In the genomic region with DNA sequence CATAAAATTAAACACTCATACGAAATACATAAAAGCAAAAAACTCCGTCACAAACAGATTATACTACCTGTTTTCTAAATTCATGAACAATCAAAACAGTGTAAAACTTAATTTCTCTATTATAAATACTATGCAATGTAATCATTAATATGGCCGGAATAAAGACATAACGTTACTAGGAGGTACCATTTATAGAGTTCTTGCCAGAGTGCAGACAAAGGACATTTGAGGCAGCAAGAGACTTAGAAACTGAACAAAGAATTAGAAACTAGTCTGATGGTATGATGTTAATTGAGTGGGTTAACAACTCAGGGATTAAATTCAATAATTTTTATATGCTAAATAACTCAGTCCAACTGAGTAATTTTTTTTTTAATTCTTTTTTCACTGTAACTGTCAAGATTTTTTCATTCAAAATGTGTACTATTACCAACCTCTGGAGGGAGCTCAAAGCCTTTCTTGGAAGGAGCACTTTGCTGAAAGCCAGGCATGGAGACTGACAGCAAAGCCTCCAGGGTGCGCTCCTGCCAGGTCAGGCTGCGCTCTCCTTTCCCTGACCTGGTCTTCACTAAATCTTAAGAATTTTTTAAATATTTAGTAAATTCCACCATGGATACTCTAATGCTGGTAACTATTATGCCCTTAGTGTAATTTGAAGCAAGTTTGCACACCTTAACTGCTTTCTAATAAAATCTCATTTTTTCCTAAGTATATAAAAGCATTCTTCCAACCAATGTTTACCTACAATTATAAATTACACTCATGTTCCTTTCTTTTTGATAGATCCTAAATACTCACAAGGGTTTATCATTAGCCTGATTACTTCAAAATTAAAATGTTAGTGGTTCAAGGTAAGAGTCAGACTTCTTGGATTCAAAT, we compare ENCODE assay signal across 8 cellular contexts. TPM values are rescaled to one million over a fixed set of nuclear protein-coding genes. Genes with fewer than 3 reads are reported as not detected.
DNase-seq lines count a peak whose midpoint lies in the region; ATAC-seq and TF ChIP-seq lines count a peak whose summit lies in the region.

No MANE protein-coding gene starts in this region.

- DNase-seq in COLO829 (ENCODE audit: low spot score) (peak; percentile 60), NCI-H524 treated with DMSO at 0.1 percent for 48 hours (lab: John Stamatoyannopoulos, UW) (peak; percentile 32), epithelial cell of prostate (ENCODE audit: low read depth, low spot score) (peak; percentile 16), myocyte (ENCODE audit: low read depth) (peak; percentile 76), suprapubic skin (ENCODE audit: low spot score in 2 of 2) (peak in 1 of 2 donors; percentile 51)
- DNase-seq in activated CD8-positive, alpha-beta T cell treated with anti-CD3 and anti-CD28 coated beads, Interleukin-2, amount 10 ng/mL, durations not matched to agents 7 days and 5 days = peak; percentile 69

- TF ChIP-seq POLR2A in suprapubic skin (IDR thresholded peaks at IDR 0.05) = no peak

- TF ChIP-seq EP300 in suprapubic skin (IDR thresholded peaks at IDR 0.05) = no peak

- ATAC-seq in GM19324 (IDR thresholded peaks at IDR 0.05; ENCODE audit: low FRiP score, unreplicated experiment) = peak; percentile 83
- ATAC-seq in HG03439 (IDR thresholded peaks at IDR 0.05; ENCODE audit: unreplicated experiment) = peak; percentile 89
- peak; percentile 89 for ATAC-seq in activated CD8-positive, alpha-beta T cell treated with anti-CD3 and anti-CD28 coated beads, Interleukin-2, amount 10 ng/mL, durations not matched to agents 7 days and 5 days

- POLR2A ChIA-PET in activated CD8-positive, alpha-beta T cell treated with anti-CD3 and anti-CD28 coated beads, Interleukin-2, amount 10 ng/mL, durations not matched to agents 7 days and 5 days (lab: Charles Lee) = no interaction called here

- H3K9me3 Mint-ChIP-seq in activated CD8-positive, alpha-beta T cell treated with anti-CD3 and anti-CD28 coated beads, Interleukin-2, amount 10 ng/mL, durations not matched to agents 7 days and 5 days (ENCODE audit: insufficient read depth) = no peaks in the 10 kb centered on the region

- peak; percentile 50 to 63 for TF ChIP-seq CTCF in suprapubic skin (IDR thresholded peaks at IDR 0.05)

- H3K36me3 Mint-ChIP-seq in activated CD8-positive, alpha-beta T cell treated with anti-CD3 and anti-CD28 coated beads, Interleukin-2, amount 10 ng/mL, durations not matched to agents 7 days and 5 days (ENCODE audit: low read depth) = no peaks in the 10 kb centered on the region

- no peaks in the 10 kb centered on the region for H3K4me1 ChIP-seq in suprapubic skin

- no peaks in the 10 kb centered on the region for H3K27me3 ChIP-seq in suprapubic skin

- H3K27ac Mint-ChIP-seq in activated CD8-positive, alpha-beta T cell treated with anti-CD3 and anti-CD28 coated beads, Interleukin-2, amount 10 ng/mL, durations not matched to agents 7 days and 5 days = no peak overlapping the region

- no peaks in the 10 kb centered on the region for H3K27me3 Mint-ChIP-seq in activated CD8-positive, alpha-beta T cell treated with anti-CD3 and anti-CD28 coated beads, Interleukin-2, amount 10 ng/mL, durations not matched to agents 7 days and 5 days (ENCODE audit: low read depth)

- CTCF ChIA-PET in activated CD8-positive, alpha-beta T cell treated with anti-CD3 and anti-CD28 coated beads, Interleukin-2, amount 10 ng/mL, durations not matched to agents 7 days and 5 days (lab: Charles Lee) = interaction anchor here (0.6 to 2.9 kb wide), 13 partner anchors 9 to 188 kb away, joined by 3 to 17 read pairs (median 5); no protein-coding TSS in a partner anchor

- H3K9me3 ChIP-seq in suprapubic skin = no peaks in the 10 kb centered on the region

- H3K27ac ChIP-seq in epithelial cell of prostate (no peak overlapping the region), suprapubic skin (no peak overlapping the region)

- H3K4me3 ChIP-seq in suprapubic skin = no peak overlapping the region

- WGBS in suprapubic skin = 57% methylated on average over 6 of the region's 6 CpGs

- no peaks in the 10 kb centered on the region for H3K4me1 Mint-ChIP-seq in activated CD8-positive, alpha-beta T cell treated with anti-CD3 and anti-CD28 coated beads, Interleukin-2, amount 10 ng/mL, durations not matched to agents 7 days and 5 days (ENCODE audit: low read depth)

- no peak overlapping the region for H3K4me3 Mint-ChIP-seq in activated CD8-positive, alpha-beta T cell treated with anti-CD3 and anti-CD28 coated beads, Interleukin-2, amount 10 ng/mL, durations not matched to agents 7 days and 5 days

- H3K36me3 ChIP-seq in suprapubic skin = peaks cover 1% of the 10 kb centered on the region

RNA-seq across cellular contexts. Expression of a gene that starts 34.1 kb away (rescaled TPM):
- 1 to 10 TPM; 2.9 to 3.9 TPM for total RNA-seq in activated CD8-positive, alpha-beta T cell treated with anti-CD3 and anti-CD28 coated beads, Interleukin-2, amount 10 ng/mL, durations not matched to agents 7 days and 5 days
- total RNA-seq in myocyte (10.6 and 12.4 TPM in 2 replicates), suprapubic skin (10 to 100 TPM in 2 of 4 donors, 1 to 10 TPM in 2; 2.9 to 10.9 (median 6.9) TPM)
- 3.6 TPM for polyA plus RNA-seq in myocyte (2012)

RNA-seq across cellular contexts. Expression of a gene that starts 54.0 kb away (rescaled TPM):
- 10 to 100 TPM; 19.3 to 21.9 TPM for total RNA-seq in activated CD8-positive, alpha-beta T cell treated with anti-CD3 and anti-CD28 coated beads, Interleukin-2, amount 10 ng/mL, durations not matched to agents 7 days and 5 days
- total RNA-seq in myocyte = 8.3 and 12.0 TPM in 2 replicates
- 5.7 TPM for polyA plus RNA-seq in myocyte (2012)
- 10 to 100 TPM; 10.8 to 42.6 (median 17.7) TPM for total RNA-seq in suprapubic skin

RNA-seq across cellular contexts. Expression of a gene that starts 56.7 kb away (rescaled TPM):
- total RNA-seq in activated CD8-positive, alpha-beta T cell treated with anti-CD3 and anti-CD28 coated beads, Interleukin-2, amount 10 ng/mL, durations not matched to agents 7 days and 5 days = not detected
- total RNA-seq in myocyte (1.1 and 1.2 TPM in 2 replicates), suprapubic skin (under 1 TPM; 0.34 to 0.76 (median 0.60) TPM)
- 7.6 TPM for polyA plus RNA-seq in myocyte (2012)
